ENCODE assay signal across 2 cellular contexts in genomic region chr3:64830681-64831080, GRCh38.
TF ChIP-seq lines count a peak whose summit lies in the region.

No MANE protein-coding gene starts in this region.

TF ChIP-seq in GM12878, 131 proteins besides CTCF, POLR2A, EP300 and RAD21:
- no peak for TF ChIP-seq ELK1 (IDR thresholded peaks at IDR 0.05; ENCODE audit: low read depth, low read length)
- no peak for TF ChIP-seq IKZF2 (IDR thresholded peaks at IDR 0.05)
- peak; percentile 12; the same call in 1 of the 2 replicates for TF ChIP-seq NFXL1 (IDR thresholded peaks at IDR 0.05; ENCODE audit: borderline replicate concordance)
TF ChIP-seq in GM12878: peak in this region for 1.

TF ChIP-seq in endothelial cell of umbilical vein, 7 proteins besides CTCF, POLR2A, EP300 and RAD21 (continued from another document):
- TF ChIP-seq JUN (IDR thresholded peaks at IDR 0.05; ENCODE audit: borderline replicate concordance, insufficient read depth, insufficient read length, low read depth), result no peak
- TF ChIP-seq FOS (IDR thresholded peaks at IDR 0.05; ENCODE audit: borderline replicate concordance, insufficient read depth, low read length), result no peak
